ENCODE assay signal across 16 cellular contexts in the genomic region with DNA sequence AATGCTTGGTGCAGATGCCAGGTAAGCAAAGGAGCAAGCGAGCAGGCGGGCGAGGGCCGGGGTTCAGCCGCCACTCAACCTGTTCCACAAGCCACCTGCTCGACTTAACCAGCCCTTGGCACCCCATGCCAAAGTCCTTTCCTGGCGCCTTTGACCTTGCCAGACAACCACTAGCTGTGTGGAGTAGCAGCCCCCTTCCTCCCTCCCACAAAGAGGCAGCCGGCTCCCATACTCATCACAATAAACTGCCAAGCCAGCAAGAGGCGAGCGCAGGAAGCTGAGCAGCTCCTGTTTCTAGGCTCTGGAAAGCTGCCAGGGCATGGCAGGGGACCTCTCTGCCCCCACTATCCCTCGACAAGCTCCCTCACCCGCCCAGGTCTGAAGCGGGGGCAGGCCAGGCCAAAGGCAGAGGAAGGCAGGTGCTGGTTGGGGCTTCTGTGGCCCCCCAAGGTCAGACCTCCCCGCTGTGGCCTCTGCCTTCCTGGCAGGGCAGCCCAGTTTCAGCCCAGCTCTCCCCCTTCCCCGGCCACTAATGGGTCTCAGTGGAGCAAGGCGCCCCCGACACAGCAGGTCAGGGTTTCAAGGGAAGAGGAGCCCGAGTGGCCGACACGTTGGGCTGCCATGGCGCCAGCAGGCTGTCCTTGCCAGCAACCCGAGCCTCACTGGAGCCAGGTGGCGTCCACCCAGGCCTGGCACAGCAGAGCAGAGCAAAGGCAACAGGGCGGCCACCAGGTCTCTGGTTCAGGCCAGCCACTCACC. TPM values are rescaled to one million over a fixed set of nuclear protein-coding genes. Genes with fewer than 3 reads are reported as not detected.
DNase-seq lines count a peak whose midpoint lies in the region; ATAC-seq and TF ChIP-seq lines count a peak whose summit lies in the region.
"Had no signal": no experiment of that assay in that cellular context is flagged by ENCODE, and none has a peak within 500 bp of the region (broad histone marks: within the 10 kb centered on the region; RNA-seq: fewer than 3 reads in every experiment).

No MANE protein-coding gene starts in this region.

- no peaks in the 10 kb centered on the region for H3K36me3 ChIP-seq in heart left ventricle
- H3K36me3 ChIP-seq in skeletal muscle tissue (ENCODE audit: control insufficient read depth in 3 of 3, insufficient read depth in 3 of 3, low read length in 3 of 3) = peaks cover 0 to 12% (median 3%) of the 10 kb centered on the region in 3 donors
- no peaks in the 10 kb centered on the region for H3K36me3 ChIP-seq in endodermal cell (ENCODE audit: control insufficient read depth, insufficient read depth, low read length)
- H3K36me3 ChIP-seq in GM23338 (ENCODE audit: insufficient read depth) = no peaks in the 10 kb centered on the region

- H3F3A ChIP-seq in GM23338 (replicated peaks; ENCODE audit: low read depth) = 0 out of 2 replicates have a peak, but pooled peaks cover 11% of the 10 kb centered on the region

- no peaks in the 10 kb centered on the region for H3K27me3 ChIP-seq in heart left ventricle
- H3K27me3 ChIP-seq in skeletal muscle tissue (ENCODE audit: control insufficient read depth in 3 of 3, insufficient read depth in 3 of 3, low read length in 3 of 3) = no peaks in the 10 kb centered on the region
- no peaks in the 10 kb centered on the region for H3K27me3 ChIP-seq in endodermal cell (ENCODE audit: control insufficient read depth, insufficient read depth, low read length, poor library complexity, severe bottlenecking)
- no peaks in the 10 kb centered on the region for H3K27me3 ChIP-seq in GM23338 (ENCODE audit: insufficient read depth)
- H3K27me3 ChIP-seq: BLaER1 treated with 17β-estradiol and CSF1 and Interleukin-3, amounts not matched to agents 10 nM and 100 nM; foreskin keratinocyte had no signal

- peak overlapping the region in 2 of 3 donors; percentile 23 to 68 for H3K9ac ChIP-seq in skeletal muscle tissue (ENCODE audit: low read depth in 1 of 3, low read length in 3 of 3)
- no peak overlapping the region for H3K9ac ChIP-seq in endodermal cell (ENCODE audit: extremely low read depth, low read length, poor library complexity, severe bottlenecking)

- H3K4me3 Mint-ChIP-seq in endodermal cell (no peak overlapping the region), GM23338 (no peak overlapping the region)
- H3K4me3 Mint-ChIP-seq: activated CD8-positive, alpha-beta T cell treated with anti-CD3 and anti-CD28 coated beads for 36 hours; activated T-helper 1 cell treated with anti-CD3 and anti-CD28 coated beads, Interleukin-12 subunit alpha, Interleukin-12 subunit beta, Interleukin-2, Interleukin-4 antibody, amounts not matched to agents 30 ng/mL and 10 ng/mL and 1 ng/mL, durations not matched to agents 14 hours and 24 hours and 36 hours had no signal

- H3K4me1 ChIP-seq in heart left ventricle (peaks cover 0 to 63% (median 21%) of the 10 kb centered on the region in 12 donors), skeletal muscle tissue (ENCODE audit: control insufficient read depth in 3 of 3, insufficient read depth in 3 of 3, low read length in 3 of 3) (peaks cover 54 to 80% (median 71%) of the 10 kb centered on the region in 3 donors), endodermal cell (ENCODE audit: control insufficient read depth, insufficient read depth, low read length) (no peaks in the 10 kb centered on the region), GM23338 (ENCODE audit: insufficient read depth) (peaks cover 11% of the 10 kb centered on the region)
- H3K4me1 ChIP-seq: foreskin keratinocyte had no signal

- H3K4me2 ChIP-seq in GM23338 = no peak overlapping the region
- H3K4me2 ChIP-seq: BLaER1 treated with 17β-estradiol and CSF1 and Interleukin-3, amounts not matched to agents 10 nM and 100 nM had no signal

- peaks cover 10% of the 10 kb centered on the region for H3K4me1 Mint-ChIP-seq in endodermal cell
- H3K4me1 Mint-ChIP-seq in GM23338 = peaks cover 32% of the 10 kb centered on the region

- no peaks in the 10 kb centered on the region for H3K9me2 ChIP-seq in GM23338 (ENCODE audit: insufficient read depth)

- H4K20me1 ChIP-seq in GM23338 (replicated peaks; ENCODE audit: insufficient read depth) = no peaks in the 10 kb centered on the region; the same call in 1 of the 2 replicates

- TF ChIP-seq POLR2A in heart left ventricle (IDR thresholded peaks at IDR 0.05) = no peak

- no peaks in the 10 kb centered on the region for H3K79me2 ChIP-seq in GM23338 (replicated peaks; ENCODE audit: insufficient read depth)

- H3K36me3 Mint-ChIP-seq in endodermal cell (ENCODE audit: low read depth) (peaks cover 2% of the 10 kb centered on the region), GM23338 (ENCODE audit: low read depth) (no peaks in the 10 kb centered on the region; the same call in 2 of the 3 replicates)

- H3K4me3 ChIP-seq in heart left ventricle = no peak overlapping the region
- H3K4me3 ChIP-seq in skeletal muscle tissue (ENCODE audit: low read length in 3 of 3) = peak overlapping the region in 1 of 3 donors; percentile 14
- H3K4me3 ChIP-seq in endodermal cell (ENCODE audit: low read length) = no peak overlapping the region
- no peak overlapping the region for H3K4me3 ChIP-seq in GM23338
- H3K4me3 ChIP-seq: BLaER1 treated with 17β-estradiol and CSF1 and Interleukin-3, amounts not matched to agents 10 nM and 100 nM had no signal

- peak; percentile 97 for DNase-seq in NCI-H1092 (lab: John Stamatoyannopoulos, UW)
- DNase-seq in NCI-H2196 treated with DMSO at 0.1 percent for 48 hours (lab: John Stamatoyannopoulos, UW; ENCODE audit: unreplicated experiment) = peak; percentile 67
- peak; percentile 63 to 83 (median 75) for DNase-seq in heart left ventricle
- DNase-seq in endodermal cell = no peak
- no peak for DNase-seq in GM23338 (ENCODE audit: low spot score)
- no peak for DNase-seq in HK-2 (ENCODE audit: unreplicated experiment)
- DNase-seq: activated CD8-positive, alpha-beta T cell treated with anti-CD3 and anti-CD28 coated beads for 36 hours; EL; foreskin keratinocyte; NCI-H524; trophoblast cell had no signal

- H3K27ac Mint-ChIP-seq in endodermal cell = no peak overlapping the region
- H3K27ac Mint-ChIP-seq in GM23338 = no peak overlapping the region
- H3K27ac Mint-ChIP-seq: activated CD8-positive, alpha-beta T cell treated with anti-CD3 and anti-CD28 coated beads for 36 hours; activated T-helper 1 cell treated with anti-CD3 and anti-CD28 coated beads, Interleukin-12 subunit alpha, Interleukin-12 subunit beta, Interleukin-2, Interleukin-4 antibody, amounts not matched to agents 30 ng/mL and 10 ng/mL and 1 ng/mL, durations not matched to agents 14 hours and 24 hours and 36 hours had no signal

- intact Hi-C loops in heart left ventricle (cut with DNase I) = loop anchor here in 3 of 10 donors (1.0 to 5.0 kb wide), 2 partner anchors 150 to 313 kb away; a partner anchor contains a TSS

- H3K27me3 Mint-ChIP-seq in endodermal cell (ENCODE audit: insufficient read depth) = peaks cover 4% of the 10 kb centered on the region
- peaks cover 22% of the 10 kb centered on the region for H3K27me3 Mint-ChIP-seq in GM23338 (ENCODE audit: insufficient read depth, low read depth, poor library complexity)
- H3K27me3 Mint-ChIP-seq: activated CD8-positive, alpha-beta T cell treated with anti-CD3 and anti-CD28 coated beads for 36 hours had no signal

- H3K27ac ChIP-seq in heart left ventricle (peak overlapping the region in 11 of 12 donors; percentile 6 to 83 (median 71)), skeletal muscle tissue (ENCODE audit: low read depth, low read length) (peak overlapping the region; percentile 68), endodermal cell (ENCODE audit: low read depth, low read length) (no peak overlapping the region), GM23338 (ENCODE audit: low read depth) (no peak overlapping the region)
- H3K27ac ChIP-seq: BLaER1 treated with 17β-estradiol and CSF1 and Interleukin-3, amounts not matched to agents 10 nM and 100 nM; foreskin keratinocyte had no signal

- TF ChIP-seq CTCF in heart left ventricle (IDR thresholded peaks at IDR 0.05) (no peak), endodermal cell (conservative IDR thresholded peaks at IDR 0.05) (no peak), GM23338 (conservative IDR thresholded peaks at IDR 0.05; ENCODE audit: low read depth in 2 of 2) (no peak)

- WGBS in heart left ventricle, 4 donors = 64 to 75% (median 73%) methylated on average over 13 to 24 of the region's 24 CpGs
- 92 to 98% methylated on average over 6 to 24 of the region's 24 CpGs for WGBS in endodermal cell (ENCODE audit: insufficient coverage in 1 of 2, insufficient read length in 1 of 2), 2 experiments

- H3K9me3 Mint-ChIP-seq in endodermal cell (no peaks in the 10 kb centered on the region), GM23338 (no peaks in the 10 kb centered on the region)
- H3K9me3 Mint-ChIP-seq: activated CD8-positive, alpha-beta T cell treated with anti-CD3 and anti-CD28 coated beads for 36 hours; activated T-helper 1 cell treated with anti-CD3 and anti-CD28 coated beads, Interleukin-12 subunit alpha, Interleukin-12 subunit beta, Interleukin-2, Interleukin-4 antibody, amounts not matched to agents 30 ng/mL and 10 ng/mL and 1 ng/mL, durations not matched to agents 14 hours and 24 hours and 36 hours had no signal

- H2AFZ ChIP-seq in GM23338 = no peak overlapping the region

- no peaks in the 10 kb centered on the region for H3K9me3 ChIP-seq in heart left ventricle
- H3K9me3 ChIP-seq in skeletal muscle tissue (ENCODE audit: control insufficient read depth in 3 of 3, low read length in 3 of 3) = no peaks in the 10 kb centered on the region
- H3K9me3 ChIP-seq in endodermal cell (ENCODE audit: control insufficient read depth, low read length) = no peaks in the 10 kb centered on the region
- H3K9me3 ChIP-seq: BLaER1 treated with 17β-estradiol and CSF1 and Interleukin-3, amounts not matched to agents 10 nM and 100 nM had no signal

- ATAC-seq in heart left ventricle = peak in 3 of 4 donors; percentile 45 to 60 (median 47)
- no peak for ATAC-seq in HG02678 (IDR thresholded peaks at IDR 0.05; ENCODE audit: unreplicated experiment)
- no peak for ATAC-seq in GM23338
- ATAC-seq: activated CD8-positive, alpha-beta T cell treated with anti-CD3 and anti-CD28 coated beads for 36 hours; foreskin keratinocyte; SK-N-SH treated with all-trans-retinoic acid at 6 μM for 48 hours had no signal

RNA-seq across cellular contexts. Expression of a gene that starts 15.3 kb away (rescaled TPM):
- total RNA-seq in heart left ventricle (100 to 1,000 TPM in 6 of 9 donors, 10 to 100 TPM in 3; 61.3 to 166 (median 116) TPM), skeletal muscle tissue (91.9 TPM), endodermal cell (10 to 100 TPM; 23.0 to 41.9 TPM)
- polyA plus RNA-seq in heart left ventricle (100 to 1,000 TPM in 1 of 2 donors, 10 to 100 TPM in 1; 48.9 to 287 TPM), GM23338 (2016; fragmentation: Nextera tagmentation; extraction: Ambion mirVana) (51.3 and 51.6 TPM in 2 replicates)
- 26.4 TPM for polyA plus RNA-seq in endodermal cell (2013, experiment 1 of 2)
- polyA plus RNA-seq in endodermal cell (2013, experiment 2 of 2) = 20.9 TPM
- 22.2 and 33.0 TPM in 2 replicates for total RNA-seq in GM23338 (2014; rRNA removed; shearing (Covaris generic))

RNA-seq across cellular contexts. Expression of a gene that starts 35.3 kb away (rescaled TPM):
- total RNA-seq in heart left ventricle = 100 to 1,000 TPM in 2 of 9 donors, 10 to 100 TPM in 7; 74.9 to 143 (median 88.8) TPM
- 100 to 1,000 TPM in 1 of 2 donors, 10 to 100 TPM in 1; 68.8 to 175 TPM for polyA plus RNA-seq in heart left ventricle
- total RNA-seq in skeletal muscle tissue = 69.9 TPM
- 100 to 1,000 TPM; 230 to 257 TPM for total RNA-seq in endodermal cell
- 193 TPM for polyA plus RNA-seq in endodermal cell (2013, experiment 1 of 2)
- 200 TPM for polyA plus RNA-seq in endodermal cell (2013, experiment 2 of 2)
- total RNA-seq in GM23338 (2014; rRNA removed; shearing (Covaris generic)) = 346 and 351 TPM in 2 replicates
- 194 and 213 TPM in 2 replicates for polyA plus RNA-seq in GM23338 (2016; fragmentation: Nextera tagmentation; extraction: Ambion mirVana)

RNA-seq across cellular contexts. Expression of a gene that starts 55.9 kb away (rescaled TPM):
- total RNA-seq in heart left ventricle = 10 to 100 TPM in 2 of 9 donors, 1 to 10 TPM in 7; 3.4 to 71.5 (median 5.7) TPM
- 1 to 10 TPM; 2.8 to 7.9 TPM for polyA plus RNA-seq in heart left ventricle
- 4.7 TPM for total RNA-seq in skeletal muscle tissue
- total RNA-seq in endodermal cell = 1 to 10 TPM; 4.2 to 5.3 TPM
- polyA plus RNA-seq in endodermal cell (2013, experiment 1 of 2) = 2.0 TPM
- polyA plus RNA-seq in endodermal cell (2013, experiment 2 of 2) = 1.3 TPM
- total RNA-seq in GM23338 (2014; rRNA removed; shearing (Covaris generic)) = 0.43 and 1.5 TPM in 2 replicates
- polyA plus RNA-seq in GM23338 (2016; fragmentation: Nextera tagmentation; extraction: Ambion mirVana) = 1.1 and 1.6 TPM in 2 replicates

Comparison
In these comparisons a context has a peak if more than half of its experiments do, and no peak if none do; other contexts are left out.
1. DNase-seq: peak in NCI-H1092 (single experiment), NCI-H2196 treated with DMSO at 0.1 percent for 48 hours (single experiment) and heart left ventricle (5 of 5); none in endodermal cell (single experiment), GM23338 (single experiment) and HK-2 (single experiment).
2. ATAC-seq: peak in heart left ventricle (3 of 4); none in HG02678 (single experiment) and GM23338 (single experiment).
3. H3K27ac ChIP-seq: peak in heart left ventricle (11 of 12) and skeletal muscle tissue (single experiment); none in endodermal cell (single experiment) and GM23338 (single experiment).